17 cellular contexts compared by ENCODE assay signal in genomic region chr15:87287156-87287555, GRCh38.
DNase-seq lines count a peak whose midpoint lies in the region; ATAC-seq and FAIRE-seq lines count a peak whose summit lies in the region.
"Had no signal": no experiment of that assay in that cellular context is flagged by ENCODE, and none has a peak within 500 bp of the region (broad histone marks: within the 10 kb centered on the region; RNA-seq: fewer than 3 reads in every experiment).

No MANE protein-coding gene starts in this region.

- POLR2A ChIA-PET in naive thymus-derived CD4-positive, alpha-beta T cell (lab: Charles Lee): no interaction called here

- H3K9me3 Mint-ChIP-seq in naive thymus-derived CD4-positive, alpha-beta T cell: peaks cover 0 to 21% (median 3%) of the 10 kb centered on the region in 11 donors

- H3K4me1 Mint-ChIP-seq in naive thymus-derived CD4-positive, alpha-beta T cell: no peaks in the 10 kb centered on the region
- H3K4me1 Mint-ChIP-seq: CD14-positive monocyte; stimulated activated naive B cell treated with anti-CD40 and anti-IgM and Interleukin-4, amounts not matched to agents 10 μg/mL and 1 μg/mL and 100 μg/mL, for 72 hours had no signal

- CTCF ChIA-PET in naive thymus-derived CD4-positive, alpha-beta T cell (lab: Charles Lee): no interaction called here

- H3K27ac ChIP-seq in naive thymus-derived CD4-positive, alpha-beta T cell (ENCODE audit: low read depth, low read length): no peak overlapping the region

- H3K9me3 ChIP-seq in naive thymus-derived CD4-positive, alpha-beta T cell (ENCODE audit: control insufficient read depth in 2 of 3, low read length in 3 of 3): no peaks in the 10 kb centered on the region

- no peak for ATAC-seq in naive thymus-derived CD4-positive, alpha-beta T cell
- ATAC-seq in HG03439 (IDR thresholded peaks at IDR 0.05; ENCODE audit: unreplicated experiment) (no peak), GM21529 (IDR thresholded peaks at IDR 0.05; ENCODE audit: unreplicated experiment) (no peak)
- ATAC-seq: sciatic nerve; stimulated activated naive B cell treated with anti-CD40 and anti-IgM and Interleukin-4, amounts not matched to agents 10 μg/mL and 1 μg/mL and 100 μg/mL, for 72 hours had no signal

- H3K4me3 ChIP-seq in naive thymus-derived CD4-positive, alpha-beta T cell (ENCODE audit: low read length): no peak overlapping the region

- no peak overlapping the region for H3K27ac Mint-ChIP-seq in naive thymus-derived CD4-positive, alpha-beta T cell
- H3K27ac Mint-ChIP-seq: activated naive CD8-positive, alpha-beta T cell; CD14-positive monocyte; stimulated activated naive B cell treated with anti-CD40 and anti-IgM and Interleukin-4, amounts not matched to agents 10 μg/mL and 1 μg/mL and 100 μg/mL, for 72 hours had no signal

- FAIRE-seq in RCC 7860 (lab: Jason Lieb, UNC): no peak
- FAIRE-seq: frontal cortex, H1, kidney had no signal

- H3K36me3 ChIP-seq in naive thymus-derived CD4-positive, alpha-beta T cell (ENCODE audit: control insufficient read depth in 2 of 3, insufficient read depth in 3 of 3, low read length in 3 of 3): no peaks in the 10 kb centered on the region

- peak; percentile 91 for DNase-seq in EL
- peak; percentile 45 for DNase-seq in RCC 7860 (ENCODE audit: low spot score)
- DNase-seq in epidermal melanocyte (ENCODE audit: insufficient read length, low spot score): peak; percentile 36
- DNase-seq in non-pigmented ciliary epithelial cell (ENCODE audit: low read depth): peak; percentile 40
- no peak for DNase-seq in naive thymus-derived CD4-positive, alpha-beta T cell
- no peak for DNase-seq in NCI-H1105 (lab: John Stamatoyannopoulos, UW)
- DNase-seq: cortex of kidney; kidney; NCI-H2171 treated with DMSO at 0.1 percent for 48 hours; stimulated activated naive B cell treated with anti-CD40 and anti-IgM and Interleukin-4, amounts not matched to agents 10 μg/mL and 1 μg/mL and 100 μg/mL, for 72 hours had no signal

- no peak overlapping the region for H3K4me3 Mint-ChIP-seq in naive thymus-derived CD4-positive, alpha-beta T cell
- H3K4me3 Mint-ChIP-seq: activated naive CD8-positive, alpha-beta T cell; CD14-positive monocyte; stimulated activated naive B cell treated with anti-CD40 and anti-IgM and Interleukin-4, amounts not matched to agents 10 μg/mL and 1 μg/mL and 100 μg/mL, for 72 hours had no signal

- H3K27me3 Mint-ChIP-seq in naive thymus-derived CD4-positive, alpha-beta T cell: peaks cover 0 to 46% (median 16%) of the 10 kb centered on the region in 5 donors
- H3K27me3 Mint-ChIP-seq: stimulated activated naive B cell treated with anti-CD40 and anti-IgM and Interleukin-4, amounts not matched to agents 10 μg/mL and 1 μg/mL and 100 μg/mL, for 72 hours had no signal

- no peaks in the 10 kb centered on the region for H3K4me1 ChIP-seq in naive thymus-derived CD4-positive, alpha-beta T cell (ENCODE audit: control insufficient read depth in 2 of 2, insufficient read depth in 2 of 2, low read length in 2 of 2)

- intact Hi-C loops in naive thymus-derived CD4-positive, alpha-beta T cell (cut with micrococcal nuclease): no loop called here

- H3K36me3 Mint-ChIP-seq in naive thymus-derived CD4-positive, alpha-beta T cell: peaks cover 0 to 4% (median 0%) of the 10 kb centered on the region in 5 donors
- H3K36me3 Mint-ChIP-seq: activated naive CD8-positive, alpha-beta T cell; CD14-positive monocyte; stimulated activated naive B cell treated with anti-CD40 and anti-IgM and Interleukin-4, amounts not matched to agents 10 μg/mL and 1 μg/mL and 100 μg/mL, for 72 hours had no signal

- no peaks in the 10 kb centered on the region for H3K27me3 ChIP-seq in naive thymus-derived CD4-positive, alpha-beta T cell (ENCODE audit: control insufficient read depth in 2 of 2, insufficient read depth in 2 of 2, low read length in 2 of 2)

Comparison
In these comparisons a context has a peak if more than half of its experiments do, and no peak if none do; other contexts are left out.
1. DNase-seq: peak in EL (single experiment), RCC 7860 (single experiment), epidermal melanocyte (single experiment) and non-pigmented ciliary epithelial cell (single experiment); none in naive thymus-derived CD4-positive, alpha-beta T cell (0 of 9) and NCI-H1105 (single experiment).